In genomic region chr12:92297932-92298681, GRCh38 we compare ENCODE assay signal across 9 cellular contexts.
DNase-seq lines count a peak whose midpoint lies in the region; ATAC-seq and TF ChIP-seq lines count a peak whose summit lies in the region.
"Had no signal": no experiment of that assay in that cellular context is flagged by ENCODE, and none has a peak within 500 bp of the region (broad histone marks: within the 10 kb centered on the region; RNA-seq: fewer than 3 reads in every experiment).

No MANE protein-coding gene starts in this region.

- no peaks in the 10 kb centered on the region for H3K36me3 ChIP-seq in heart right ventricle
- no peaks in the 10 kb centered on the region for H3K36me3 ChIP-seq in tibial nerve

- no peaks in the 10 kb centered on the region for H3K9me3 Mint-ChIP-seq in activated naive CD4-positive, alpha-beta T cell treated with anti-CD3 and anti-CD28 coated beads for 36 hours
- H3K9me3 Mint-ChIP-seq in T-cell: no peaks in the 10 kb centered on the region

- H3K27ac ChIP-seq in heart right ventricle (peak overlapping the region in 9 of 10 donors; percentile 7 to 84 (median 44)), tibial nerve (peak overlapping the region in 3 of 4 donors; percentile 4 to 75 (median 70))

- POLR2A ChIA-PET in T-cell (lab: Charles Lee): interaction anchor here (0.6 to 0.7 kb wide), 2 partner anchors 129 to 160 kb away, joined by 4 to 6 read pairs; no protein-coding TSS in a partner anchor

- no peak for TF ChIP-seq POLR2A in tibial nerve (IDR thresholded peaks at IDR 0.05)

- 66 to 78% methylated on average over 8 of the region's 8 CpGs for WGBS in heart right ventricle, 2 donors
- WGBS in tibial nerve, 2 donors: 63 to 65% methylated on average over 8 of the region's 8 CpGs

- peak; percentile 39 for DNase-seq in activated naive CD4-positive, alpha-beta T cell treated with anti-CD3 and anti-CD28 coated beads for 36 hours
- DNase-seq in activated naive CD4-positive, alpha-beta T cell treated with Interleukin-2 at 50 U/mL for 16 hours: no peak
- DNase-seq in T-cell (peak in 8 of 34 experiments; percentile 0 to 16 (median 8)), heart right ventricle (no peak), tibial nerve (ENCODE audit: low spot score in 2 of 2) (peak in 1 of 2 donors; percentile 24), iPS-NIHi11 (ENCODE audit: low spot score) (no peak), NCI-H2029 (lab: John Stamatoyannopoulos, UW) (no peak), T-helper 9 cell (no peak)
- DNase-seq: activated CD4-positive, CD25-positive, alpha-beta regulatory T cell treated with anti-CD3 and anti-CD28 coated beads, Interleukin-2, amount 50 U/mL, for 72 hours had no signal

- no peak overlapping the region for H3K4me3 Mint-ChIP-seq in activated naive CD4-positive, alpha-beta T cell treated with anti-CD3 and anti-CD28 coated beads for 36 hours
- peak overlapping the region in 2 of 3 donors; percentile 11 to 47 for H3K4me3 Mint-ChIP-seq in T-cell

- ATAC-seq in T-cell (replicated peaks in 1 of 4): peak; percentile 93 to 95 (median 94)
- peak; percentile 33 to 91 (median 74) for ATAC-seq in heart right ventricle

- H3K27ac Mint-ChIP-seq in activated naive CD4-positive, alpha-beta T cell treated with anti-CD3 and anti-CD28 coated beads for 36 hours: peak overlapping the region; percentile 80
- H3K27ac Mint-ChIP-seq in T-cell: no peak overlapping the region

- CTCF ChIA-PET in activated naive CD4-positive, alpha-beta T cell treated with anti-CD3 and anti-CD28 coated beads for 36 hours (lab: Charles Lee): no interaction called here
- CTCF ChIA-PET in T-cell (lab: Charles Lee): no interaction called here

- H3K27me3 ChIP-seq in heart right ventricle (no peaks in the 10 kb centered on the region), tibial nerve (no peaks in the 10 kb centered on the region)

- H3K4me3 ChIP-seq in heart right ventricle (no peak overlapping the region), tibial nerve (no peak overlapping the region)

- H3K9me3 ChIP-seq in heart right ventricle: no peaks in the 10 kb centered on the region
- H3K9me3 ChIP-seq in tibial nerve: no peaks in the 10 kb centered on the region

- H3K36me3 Mint-ChIP-seq in activated naive CD4-positive, alpha-beta T cell treated with anti-CD3 and anti-CD28 coated beads for 36 hours (ENCODE audit: low read depth): peaks cover 2% of the 10 kb centered on the region
- H3K36me3 Mint-ChIP-seq in T-cell: no peaks in the 10 kb centered on the region

- intact Hi-C loops in activated naive CD4-positive, alpha-beta T cell treated with anti-CD3 and anti-CD28 coated beads for 36 hours (cut with micrococcal nuclease): loop anchor here (1.0 kb wide), 1 partner anchor 152 kb away; no protein-coding TSS in a partner anchor
- intact Hi-C loops in heart right ventricle (cut with DNase I): no loop called here

- TF ChIP-seq CTCF in heart right ventricle (IDR thresholded peaks at IDR 0.05) (no peak), tibial nerve (IDR thresholded peaks at IDR 0.05) (no peak)

- H3K4me1 ChIP-seq in heart right ventricle: peaks cover 0 to 37% (median under 1%) of the 10 kb centered on the region in 9 donors
- peaks cover 0 to 18% (median 4%) of the 10 kb centered on the region in 4 donors for H3K4me1 ChIP-seq in tibial nerve

- no peaks in the 10 kb centered on the region for H3K27me3 Mint-ChIP-seq in activated naive CD4-positive, alpha-beta T cell treated with anti-CD3 and anti-CD28 coated beads for 36 hours (ENCODE audit: low read depth)
- no peaks in the 10 kb centered on the region for H3K27me3 Mint-ChIP-seq in T-cell

- TF ChIP-seq EP300 in tibial nerve (IDR thresholded peaks at IDR 0.05): peak in 1 of 2 donors; percentile 47

- peaks cover 14% of the 10 kb centered on the region for H3K4me1 Mint-ChIP-seq in activated naive CD4-positive, alpha-beta T cell treated with anti-CD3 and anti-CD28 coated beads for 36 hours (ENCODE audit: low read depth)
- peaks cover 0 to 20% (median 16%) of the 10 kb centered on the region in 3 donors for H3K4me1 Mint-ChIP-seq in T-cell
